Comparison of ENCODE assay signal across 21 cellular contexts in the genomic region with DNA sequence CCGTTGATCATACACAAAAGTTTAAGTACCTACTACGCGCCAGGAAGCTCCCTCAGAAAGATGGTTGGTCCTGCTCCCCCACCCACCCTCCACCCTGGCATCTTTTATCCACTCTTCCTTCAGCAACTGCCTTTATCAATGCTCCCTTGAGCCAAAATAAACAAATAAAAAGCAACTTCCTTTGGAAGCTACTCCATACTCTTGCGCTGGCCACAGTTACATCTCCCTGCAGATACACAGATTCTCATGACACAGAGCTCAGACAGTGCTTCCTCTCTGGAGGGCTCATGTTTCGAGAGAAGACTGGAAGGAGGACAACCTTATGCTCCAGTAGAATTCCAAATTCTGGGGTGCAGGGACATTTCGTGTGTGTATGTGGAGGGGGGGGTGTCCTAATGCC.
"Had no signal": no experiment of that assay in that cellular context is flagged by ENCODE, and none has a peak within 500 bp of the region (broad histone marks: within the 10 kb centered on the region; RNA-seq: fewer than 3 reads in every experiment).

No MANE protein-coding gene starts in this region.

- DNase-seq: activated CD4-positive, alpha-beta T cell treated with anti-CD3 and anti-CD28 coated beads, Interleukin-2, amount 50 U/mL, for 1 hour; activated CD8-positive, alpha-beta memory T cell treated with anti-CD3 and anti-CD28 coated beads for 24 hours; activated CD8-positive, alpha-beta memory T cell treated with anti-CD3 and anti-CD28 coated beads, Interleukin-2, amount 50 U/mL, for 48 hours; activated effector memory CD4-positive, alpha-beta T cell treated with anti-CD3 and anti-CD28 coated beads, Interleukin-2, amount 50 U/mL, for 16 hours; activated naive CD8-positive, alpha-beta T cell treated with anti-CD3 and anti-CD28 coated beads for 36 hours; activated T-cell treated with anti-CD3 and anti-CD28 coated beads, Interleukin-2, amount 50 U/mL, for 72 hours; amygdala; body of pancreas; caudate nucleus; dorsolateral prefrontal cortex; endodermal cell; heart right ventricle; kidney glomerular epithelial cell; left ventricle myocardium inferior; mucosa of descending colon; naive B cell; retina; stimulated activated naive B cell treated with anti-CD40 and anti-IgM and Interleukin-4, amounts not matched to agents 10 μg/mL and 1 μg/mL and 100 μg/mL, for 72 hours; T-helper 1 cell; T-helper 9 cell had no signal

- H3K27ac ChIP-seq: dorsolateral prefrontal cortex, epithelial cell of prostate, heart right ventricle, left ventricle myocardium inferior had no signal
